Comparison of ENCODE assay signal across 36 cellular contexts in genomic region chr16:5850632-5851175, GRCh38.
"Had no signal": no experiment of that assay in that cellular context is flagged by ENCODE, and none has a peak within 500 bp of the region (broad histone marks: within the 10 kb centered on the region; RNA-seq: fewer than 3 reads in every experiment).

No MANE protein-coding gene starts in this region.

- H3K4me3 Mint-ChIP-seq: activated CD4-positive, alpha-beta memory T cell treated with anti-CD3 and anti-CD28 coated beads, Interleukin-2, amount 10 ng/mL, durations not matched to agents 7 days and 5 days; activated CD8-positive, alpha-beta memory T cell treated with anti-CD3 and anti-CD28 coated beads, Interleukin-2, amount 10 ng/mL, durations not matched to agents 7 days and 5 days; activated naive CD8-positive, alpha-beta T cell treated with anti-CD3 and anti-CD28 coated beads for 36 hours; activated T-cell treated with anti-CD3 and anti-CD28 coated beads, Interleukin-2, amount 50 U/mL, for 72 hours; activated T-helper 17 cell treated with anti-CD3 and anti-CD28 coated beads, Interleukin-2, amount 50 U/mL, for 72 hours had no signal

- H3K9me3 ChIP-seq: body of pancreas, breast epithelium, colonic mucosa, MG63, Peyer's patch had no signal

- H3K4me1 Mint-ChIP-seq: activated naive CD8-positive, alpha-beta T cell treated with anti-CD3 and anti-CD28 coated beads for 36 hours; activated T-helper 17 cell treated with anti-CD3 and anti-CD28 coated beads, Interleukin-2, amount 50 U/mL, for 72 hours had no signal

- H3K27me3 Mint-ChIP-seq: activated CD4-positive, alpha-beta memory T cell treated with anti-CD3 and anti-CD28 coated beads, Interleukin-2, amount 10 ng/mL, durations not matched to agents 7 days and 5 days; activated CD8-positive, alpha-beta memory T cell treated with anti-CD3 and anti-CD28 coated beads, Interleukin-2, amount 10 ng/mL, durations not matched to agents 7 days and 5 days; activated naive CD8-positive, alpha-beta T cell treated with anti-CD3 and anti-CD28 coated beads for 36 hours; activated T-helper 17 cell treated with anti-CD3 and anti-CD28 coated beads, Interleukin-2, amount 50 U/mL, for 72 hours had no signal

- H3K27ac ChIP-seq: body of pancreas, breast epithelium, colonic mucosa, Peyer's patch, RWPE1, SK-N-MC, WERI-Rb-1 had no signal

- H3K36me3 ChIP-seq: breast epithelium, colonic mucosa, MG63, Peyer's patch, WERI-Rb-1 had no signal

- H3K27me3 ChIP-seq: body of pancreas, breast epithelium, colonic mucosa, MG63, Peyer's patch had no signal

- H3K27ac Mint-ChIP-seq: activated CD4-positive, alpha-beta memory T cell treated with anti-CD3 and anti-CD28 coated beads, Interleukin-2, amount 10 ng/mL, durations not matched to agents 7 days and 5 days; activated CD8-positive, alpha-beta memory T cell treated with anti-CD3 and anti-CD28 coated beads, Interleukin-2, amount 10 ng/mL, durations not matched to agents 7 days and 5 days; activated naive CD8-positive, alpha-beta T cell treated with anti-CD3 and anti-CD28 coated beads for 36 hours; activated T-cell treated with anti-CD3 and anti-CD28 coated beads, Interleukin-2, amount 50 U/mL, for 72 hours; activated T-helper 17 cell treated with anti-CD3 and anti-CD28 coated beads, Interleukin-2, amount 50 U/mL, for 72 hours had no signal

- DNase-seq: activated CD4-positive, alpha-beta memory T cell treated with anti-CD3 and anti-CD28 coated beads, Interleukin-2, amount 10 ng/mL, durations not matched to agents 7 days and 5 days; activated CD4-positive, alpha-beta T cell treated with anti-CD3 and anti-CD28 coated beads for 1 hour; activated CD4-positive, alpha-beta T cell treated with anti-CD3 and anti-CD28 coated beads for 48 hours; activated CD4-positive, CD25-positive, alpha-beta regulatory T cell; activated CD8-positive, alpha-beta memory T cell treated with anti-CD3 and anti-CD28 coated beads for 24 hours; activated CD8-positive, alpha-beta memory T cell treated with anti-CD3 and anti-CD28 coated beads, Interleukin-2, amount 10 ng/mL, durations not matched to agents 7 days and 5 days; activated CD8-positive, alpha-beta memory T cell treated with anti-CD3 and anti-CD28 coated beads, Interleukin-2, amount 50 U/mL, for 48 hours; activated effector memory CD4-positive, alpha-beta T cell treated with anti-CD3 and anti-CD28 coated beads, Interleukin-2, amount 50 U/mL, for 16 hours; activated naive CD4-positive, alpha-beta T cell; activated naive CD4-positive, alpha-beta T cell treated with anti-CD3 and anti-CD28 coated beads, Interleukin-2, amount 50 U/mL, for 16 hours; activated naive CD8-positive, alpha-beta T cell treated with anti-CD3 and anti-CD28 coated beads for 36 hours; activated T-cell treated with anti-CD3 and anti-CD28 coated beads, Interleukin-2, amount 50 U/mL, for 72 hours; amniotic stem cell; aorta; body of pancreas; colonic mucosa; Kasumi-1; KBM-7; MG63; MV-4-11; NCI-H1092 treated with DMSO at 0.1 percent for 48 hours; NCI-H1417; NCI-H1694; NCI-H2029; NCI-H345; NCI-H524 treated with DMSO at 0.1 percent for 48 hours; NCI-H774; NK-92 treated with Interleukin-12 subunit alpha and Interleukin-12 subunit beta, amount 100 ng/mL, for 24 hours; Peyer's patch; Right ventricle myocardium superior; T1000; WERI-Rb-1 had no signal

- H3K9me3 Mint-ChIP-seq: activated naive CD8-positive, alpha-beta T cell treated with anti-CD3 and anti-CD28 coated beads for 36 hours had no signal

- H3K4me3 ChIP-seq: body of pancreas, breast epithelium, colonic mucosa, MG63, Peyer's patch, SK-N-MC had no signal

- H3K4me1 ChIP-seq: body of pancreas, breast epithelium, colonic mucosa, Peyer's patch had no signal

- H3K36me3 Mint-ChIP-seq: activated CD8-positive, alpha-beta memory T cell treated with anti-CD3 and anti-CD28 coated beads, Interleukin-2, amount 10 ng/mL, durations not matched to agents 7 days and 5 days; activated naive CD8-positive, alpha-beta T cell treated with anti-CD3 and anti-CD28 coated beads for 36 hours had no signal
